In the genomic region with DNA sequence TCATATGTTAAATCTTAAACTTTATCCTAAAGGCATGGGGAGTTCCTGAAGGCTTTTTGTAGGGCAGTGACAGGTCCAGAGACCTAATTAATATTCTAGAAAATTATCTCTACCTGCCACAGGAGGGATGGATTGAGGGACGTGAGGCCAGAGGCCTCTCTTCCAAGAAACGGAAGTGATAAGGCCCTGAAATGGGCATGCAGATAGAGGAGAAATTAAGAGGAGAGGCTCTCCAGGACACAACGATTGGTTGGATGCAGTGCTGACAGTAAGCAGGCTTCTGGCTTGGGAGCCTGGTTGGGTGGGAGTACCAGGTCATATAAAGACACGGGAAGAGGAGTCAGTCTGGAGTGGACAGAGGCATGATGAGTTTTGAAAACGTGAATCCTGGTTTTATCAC, we compare ENCODE assay signal across 14 cellular contexts.
"Had no signal": no experiment of that assay in that cellular context is flagged by ENCODE, and none has a peak within 500 bp of the region (broad histone marks: within the 10 kb centered on the region; RNA-seq: fewer than 3 reads in every experiment).

No MANE protein-coding gene starts in this region.

- H3K27ac ChIP-seq: adrenal gland, thyroid gland had no signal

- H3K4me3 Mint-ChIP-seq: activated CD4-positive, alpha-beta T cell treated with anti-CD3 and anti-CD28 coated beads, Interleukin-2, amount 10 ng/mL, durations not matched to agents 24 days and 14 days; endodermal cell; stimulated activated naive B cell treated with anti-CD40 and anti-IgM and Interleukin-4, amounts not matched to agents 10 μg/mL and 1 μg/mL and 100 μg/mL, for 72 hours had no signal

- H3K4me3 ChIP-seq: adrenal gland, dorsolateral prefrontal cortex, thyroid gland had no signal

- H3K9me3 ChIP-seq: adrenal gland, thyroid gland had no signal

- ATAC-seq: left lobe of liver; stimulated activated naive B cell treated with anti-CD40 and anti-IgM and Interleukin-4, amounts not matched to agents 10 μg/mL and 1 μg/mL and 100 μg/mL, for 72 hours had no signal

- DNase-seq: activated CD4-positive, alpha-beta T cell treated with anti-CD3 and anti-CD28 coated beads, Interleukin-2, amount 10 ng/mL, durations not matched to agents 24 days and 14 days; activated CD4-positive, CD25-positive, alpha-beta regulatory T cell; activated CD8-positive, alpha-beta memory T cell treated with anti-CD3 and anti-CD28 coated beads for 24 hours; activated naive CD4-positive, alpha-beta T cell treated with Interleukin-2 at 50 U/mL for 16 hours; adrenal gland; dorsolateral prefrontal cortex; endodermal cell; islet precursor cell; posterior cingulate gyrus; stimulated activated CD4-positive, alpha-beta T cell treated with anti-CD3 and anti-CD28 coated beads, Interleukin-2, amount 100 ng/mL, for 48 hours; stimulated activated naive B cell treated with anti-CD40 and anti-IgM and Interleukin-4, amounts not matched to agents 10 μg/mL and 1 μg/mL and 100 μg/mL, for 72 hours; T-helper 1 cell; thyroid gland had no signal

- H3K9me3 Mint-ChIP-seq: activated CD4-positive, alpha-beta T cell treated with anti-CD3 and anti-CD28 coated beads, Interleukin-2, amount 10 ng/mL, durations not matched to agents 24 days and 14 days; endodermal cell; stimulated activated naive B cell treated with anti-CD40 and anti-IgM and Interleukin-4, amounts not matched to agents 10 μg/mL and 1 μg/mL and 100 μg/mL, for 72 hours had no signal

- H3K27ac Mint-ChIP-seq: activated CD4-positive, alpha-beta T cell treated with anti-CD3 and anti-CD28 coated beads, Interleukin-2, amount 10 ng/mL, durations not matched to agents 24 days and 14 days; endodermal cell; stimulated activated naive B cell treated with anti-CD40 and anti-IgM and Interleukin-4, amounts not matched to agents 10 μg/mL and 1 μg/mL and 100 μg/mL, for 72 hours had no signal

- H3K27me3 ChIP-seq: adrenal gland, dorsolateral prefrontal cortex, thyroid gland had no signal

- H3K36me3 ChIP-seq: adrenal gland, thyroid gland had no signal

- H3K36me3 Mint-ChIP-seq: stimulated activated naive B cell treated with anti-CD40 and anti-IgM and Interleukin-4, amounts not matched to agents 10 μg/mL and 1 μg/mL and 100 μg/mL, for 72 hours had no signal

- H3K27me3 Mint-ChIP-seq: activated CD4-positive, alpha-beta T cell treated with anti-CD3 and anti-CD28 coated beads, Interleukin-2, amount 10 ng/mL, durations not matched to agents 24 days and 14 days; stimulated activated naive B cell treated with anti-CD40 and anti-IgM and Interleukin-4, amounts not matched to agents 10 μg/mL and 1 μg/mL and 100 μg/mL, for 72 hours had no signal
